In genomic region chr18:33670052-33670451, GRCh38 we compare ENCODE assay signal across 27 cellular contexts.
"Had no signal": no experiment of that assay in that cellular context is flagged by ENCODE, and none has a peak within 500 bp of the region (broad histone marks: within the 10 kb centered on the region; RNA-seq: fewer than 3 reads in every experiment).

No MANE protein-coding gene starts in this region.

- H3K4me1 ChIP-seq: esophagus muscularis mucosa, foreskin keratinocyte, heart right ventricle, left lung, parathyroid adenoma, prostate gland, right atrium auricular region, vagina had no signal

- H3K79me2 ChIP-seq: parathyroid adenoma had no signal

- H2AFZ ChIP-seq: parathyroid adenoma had no signal

- H3K4me2 ChIP-seq: smooth muscle cell had no signal

- DNase-seq: dermis blood vessel endothelial cell; effector memory CD4-positive, alpha-beta T cell; foreskin keratinocyte; glutamatergic neuron; heart right ventricle; hippocampal formation; left cardiac atrium; left lung; mesenchymal stem cell; mucosa of descending colon; naive B cell; stimulated activated CD4-positive, alpha-beta T cell treated with anti-CD3 and anti-CD28 coated beads, Interleukin-12 subunit alpha, Interleukin-12 subunit beta, amount 100 ng/mL, for 4 hours; stimulated activated CD4-positive, alpha-beta T cell treated with anti-CD3 and anti-CD28 coated beads, Interleukin-1b, Interleukin-23, amount 100 ng/mL, for 48 hours; stimulated activated CD4-positive, alpha-beta T cell treated with anti-CD3 and anti-CD28 coated beads, Interleukin-4, amount 100 ng/mL, for 1 hour; stimulated activated CD8-positive, alpha-beta memory T cell treated with anti-CD3 and anti-CD28 coated beads, Interleukin-4, amount 100 ng/mL, for 48 hours; stimulated activated naive CD4-positive, alpha-beta T cell; stimulated activated naive CD8-positive, alpha-beta T cell treated with anti-CD3 and anti-CD28 coated beads, Interleukin-15, amount 100 ng/mL, for 72 hours; thyroid gland; trophoblast cell had no signal

- H3K9me3 ChIP-seq: esophagus muscularis mucosa, heart right ventricle, left lung, mucosa of descending colon, prostate gland, right atrium auricular region, thyroid gland, vagina had no signal

- H3K27ac ChIP-seq: esophagus muscularis mucosa, foreskin keratinocyte, heart right ventricle, left lung, parathyroid adenoma, prostate gland, right atrium auricular region, thyroid gland, vagina had no signal

- H3K4me3 ChIP-seq: esophagus muscularis mucosa, heart right ventricle, left lung, mucosa of descending colon, prostate gland, right atrium auricular region, smooth muscle cell, thyroid gland, vagina had no signal

- H3K36me3 ChIP-seq: esophagus muscularis mucosa, heart right ventricle, left lung, prostate gland, right atrium auricular region, thyroid gland, vagina had no signal

- ATAC-seq: foreskin keratinocyte; heart right ventricle; left cardiac atrium; left lung; mucosa of descending colon; natural killer cell treated with Interleukin-12 subunit alpha and Interleukin-12 subunit beta and Interleukin-15 and Interleukin-18, amount 100 ng/mL, for 72 hours; sciatic nerve; stimulated activated naive CD8-positive, alpha-beta T cell treated with anti-CD3 and anti-CD28 coated beads, Interleukin-15, amount 100 ng/mL, for 72 hours had no signal
